ENCODE assay signal across 15 cellular contexts in genomic region chr3:10145685-10146084, GRCh38. TPM values are rescaled to one million over a fixed set of nuclear protein-coding genes. Genes with fewer than 3 reads are reported as not detected.
DNase-seq lines count a peak whose midpoint lies in the region; ATAC-seq and TF ChIP-seq lines count a peak whose summit lies in the region.
"Had no signal": no experiment of that assay in that cellular context is flagged by ENCODE, and none has a peak within 500 bp of the region (broad histone marks: within the 10 kb centered on the region; RNA-seq: fewer than 3 reads in every experiment).

No MANE protein-coding gene starts in this region.

- H3K9ac ChIP-seq in Loucy (ENCODE audit: low read depth, low read length, poor library complexity, severe bottlenecking): no peak overlapping the region
- H3K9ac ChIP-seq in GM23248: no peak overlapping the region

- H2AFZ ChIP-seq in Loucy (ENCODE audit: low read length): no peak overlapping the region
- H2AFZ ChIP-seq in GM23248: no peak overlapping the region

- H3K9me2 ChIP-seq in Loucy (replicated peaks; ENCODE audit: low read depth, low read length) (no peaks in the 10 kb centered on the region), GM23248 (ENCODE audit: insufficient read depth) (no peaks in the 10 kb centered on the region)

- H3F3A ChIP-seq in Loucy (ENCODE audit: low read depth) (no peaks in the 10 kb centered on the region), GM23248 (ENCODE audit: insufficient read depth) (peaks cover 7% of the 10 kb centered on the region; the same call in 1 of the 2 replicates)

- H3K36me3 ChIP-seq in Loucy (ENCODE audit: insufficient read depth, low read length): peaks cover 16% of the 10 kb centered on the region
- H3K36me3 ChIP-seq in GM23248 (ENCODE audit: low read depth): peaks cover 9% of the 10 kb centered on the region

- no peak for DNase-seq in T-helper 2 cell treated with Interferon-gamma antibody and Interleukin-4, amounts not matched to agents 5 μg/mL and 100 μg/mL, for 36 hours (ENCODE audit: low spot score)
- DNase-seq in T-helper 2 cell (no peak), neural crest cell (ENCODE audit: low read depth, low spot score) (no peak), left ventricle myocardium superior (no peak), GM23248 (no peak), NCI-H510A treated with DMSO at 0.1 percent for 48 hours (lab: John Stamatoyannopoulos, UW) (no peak)
- no peak for DNase-seq in activated T-helper 2 cell treated with anti-CD3 and anti-CD28 coated beads, Interferon-gamma antibody, Interleukin-2, Interleukin-4, amounts not matched to agents 10 μg/mL and 5 μg/mL and 100 μg/mL, durations not matched to agents 14 hours and 24 hours and 36 hours (ENCODE audit: low spot score)
- DNase-seq: adrenal gland, esophagus squamous epithelium, HCEC 1CT, hypothalamus, left lung, nucleus accumbens, small intestine had no signal

- no peak overlapping the region for H3K27ac ChIP-seq in GM23248
- H3K27ac ChIP-seq: adrenal gland, esophagus squamous epithelium had no signal

- peaks cover 53% of the 10 kb centered on the region for H3K36me3 Mint-ChIP-seq in T-helper 2 cell treated with Interferon-gamma antibody and Interleukin-4, amounts not matched to agents 5 μg/mL and 100 μg/mL, for 36 hours (ENCODE audit: low read depth)
- H3K36me3 Mint-ChIP-seq in activated T-helper 2 cell treated with anti-CD3 and anti-CD28 coated beads, Interferon-gamma antibody, Interleukin-2, Interleukin-4, amounts not matched to agents 10 μg/mL and 5 μg/mL and 100 μg/mL, durations not matched to agents 14 hours and 24 hours and 36 hours (ENCODE audit: low read depth): peaks cover 54% of the 10 kb centered on the region
- H3K36me3 Mint-ChIP-seq in neural crest cell (ENCODE audit: low read depth): peaks cover 19% of the 10 kb centered on the region

- WGBS in GM23248 (ENCODE audit: low coverage in 1 of 2, low lambda C conversion rate in 2 of 2, missing lambda C conversion rate in 2 of 2), 2 experiments: 65 to 71% methylated on average over 4 of the region's 4 CpGs

- H3K79me2 ChIP-seq in Loucy (ENCODE audit: insufficient read depth, low read length) (peaks cover 68% of the 10 kb centered on the region), GM23248 (ENCODE audit: insufficient read depth) (peaks cover 74% of the 10 kb centered on the region)

- H3K4me1 ChIP-seq in Loucy (ENCODE audit: insufficient read depth, low read length, poor library complexity, severe bottlenecking): peaks cover 38% of the 10 kb centered on the region
- peaks cover 18% of the 10 kb centered on the region for H3K4me1 ChIP-seq in GM23248 (ENCODE audit: insufficient read depth)

- H3K4me2 ChIP-seq in Loucy (ENCODE audit: low read depth, low read length, poor library complexity, severe bottlenecking) (peak overlapping the region; percentile 89), GM23248 (ENCODE audit: unreplicated experiment) (no peak overlapping the region)

- H3K27ac Mint-ChIP-seq in T-helper 2 cell treated with Interferon-gamma antibody and Interleukin-4, amounts not matched to agents 5 μg/mL and 100 μg/mL, for 36 hours: peak overlapping the region; percentile 27
- H3K27ac Mint-ChIP-seq in activated T-helper 2 cell treated with anti-CD3 and anti-CD28 coated beads, Interferon-gamma antibody, Interleukin-2, Interleukin-4, amounts not matched to agents 10 μg/mL and 5 μg/mL and 100 μg/mL, durations not matched to agents 14 hours and 24 hours and 36 hours: no peak overlapping the region
- H3K27ac Mint-ChIP-seq in neural crest cell (ENCODE audit: unreplicated experiment): no peak overlapping the region

- no peak for ATAC-seq in left ventricle myocardium superior
- ATAC-seq: left lung had no signal

- peak overlapping the region; percentile 70 for H3K4me3 Mint-ChIP-seq in T-helper 2 cell treated with Interferon-gamma antibody and Interleukin-4, amounts not matched to agents 5 μg/mL and 100 μg/mL, for 36 hours
- peak overlapping the region; percentile 37 for H3K4me3 Mint-ChIP-seq in activated T-helper 2 cell treated with anti-CD3 and anti-CD28 coated beads, Interferon-gamma antibody, Interleukin-2, Interleukin-4, amounts not matched to agents 10 μg/mL and 5 μg/mL and 100 μg/mL, durations not matched to agents 14 hours and 24 hours and 36 hours (ENCODE audit: low read depth)
- peak overlapping the region; percentile 71 for H3K4me3 Mint-ChIP-seq in neural crest cell

- intact Hi-C loops in activated T-helper 2 cell treated with anti-CD3 and anti-CD28 coated beads, Interferon-gamma antibody, Interleukin-2, Interleukin-4, amounts not matched to agents 10 μg/mL and 5 μg/mL and 100 μg/mL, durations not matched to agents 14 hours and 24 hours and 36 hours (cut with micrococcal nuclease): no loop called here
- intact Hi-C loops in left ventricle myocardium superior (cut with micrococcal nuclease): no loop called here

- in situ Hi-C loops in GM23248 (cut with MboI): no loop called here

- no peaks in the 10 kb centered on the region for H3K27me3 Mint-ChIP-seq in T-helper 2 cell treated with Interferon-gamma antibody and Interleukin-4, amounts not matched to agents 5 μg/mL and 100 μg/mL, for 36 hours (ENCODE audit: low read depth)
- no peaks in the 10 kb centered on the region for H3K27me3 Mint-ChIP-seq in activated T-helper 2 cell treated with anti-CD3 and anti-CD28 coated beads, Interferon-gamma antibody, Interleukin-2, Interleukin-4, amounts not matched to agents 10 μg/mL and 5 μg/mL and 100 μg/mL, durations not matched to agents 14 hours and 24 hours and 36 hours (ENCODE audit: low read depth)
- H3K27me3 Mint-ChIP-seq in neural crest cell (ENCODE audit: low read depth): no peaks in the 10 kb centered on the region

- H3K4me1 Mint-ChIP-seq in T-helper 2 cell treated with Interferon-gamma antibody and Interleukin-4, amounts not matched to agents 5 μg/mL and 100 μg/mL, for 36 hours (ENCODE audit: low read depth): peaks cover 30% of the 10 kb centered on the region
- H3K4me1 Mint-ChIP-seq in activated T-helper 2 cell treated with anti-CD3 and anti-CD28 coated beads, Interferon-gamma antibody, Interleukin-2, Interleukin-4, amounts not matched to agents 10 μg/mL and 5 μg/mL and 100 μg/mL, durations not matched to agents 14 hours and 24 hours and 36 hours (ENCODE audit: low read depth): peaks cover 32% of the 10 kb centered on the region
- H3K4me1 Mint-ChIP-seq in neural crest cell: peaks cover 31% of the 10 kb centered on the region

- H3K27me3 ChIP-seq in Loucy (ENCODE audit: insufficient read depth, low read length, poor library complexity, severe bottlenecking) (no peaks in the 10 kb centered on the region), GM23248 (replicated peaks; ENCODE audit: insufficient read depth) (no peaks in the 10 kb centered on the region)
- H3K27me3 ChIP-seq: adrenal gland, esophagus squamous epithelium, left lung had no signal

- no peaks in the 10 kb centered on the region for H3K9me3 Mint-ChIP-seq in T-helper 2 cell treated with Interferon-gamma antibody and Interleukin-4, amounts not matched to agents 5 μg/mL and 100 μg/mL, for 36 hours
- no peaks in the 10 kb centered on the region for H3K9me3 Mint-ChIP-seq in activated T-helper 2 cell treated with anti-CD3 and anti-CD28 coated beads, Interferon-gamma antibody, Interleukin-2, Interleukin-4, amounts not matched to agents 10 μg/mL and 5 μg/mL and 100 μg/mL, durations not matched to agents 14 hours and 24 hours and 36 hours
- no peaks in the 10 kb centered on the region for H3K9me3 Mint-ChIP-seq in neural crest cell

- H4K20me1 ChIP-seq in Loucy (ENCODE audit: insufficient read depth, low read length, poor library complexity, severe bottlenecking): peaks cover 43% of the 10 kb centered on the region
- no peaks in the 10 kb centered on the region for H4K20me1 ChIP-seq in GM23248 (ENCODE audit: insufficient read depth)

- no peak for TF ChIP-seq CTCF in Loucy (conservative IDR thresholded peaks at IDR 0.05; ENCODE audit: low read length)
- no peak for TF ChIP-seq CTCF in neural crest cell (conservative IDR thresholded peaks at IDR 0.05)

- H3K9me3 ChIP-seq in Loucy (ENCODE audit: insufficient read depth, low read depth, low read length) (no peaks in the 10 kb centered on the region), GM23248 (ENCODE audit: low read depth) (no peaks in the 10 kb centered on the region)
- H3K9me3 ChIP-seq: adrenal gland, esophagus squamous epithelium, left lung had no signal

- H3K4me3 ChIP-seq in Loucy (ENCODE audit: low read length, poor library complexity, severe bottlenecking): peak overlapping the region; percentile 65
- no peak overlapping the region for H3K4me3 ChIP-seq in GM23248
- H3K4me3 ChIP-seq: adrenal gland, left lung had no signal

RNA-seq across cellular contexts. Expression of gene VHL, which starts 4.1 kb away (rescaled TPM):
- 54.0 and 54.9 TPM in 2 replicates for total RNA-seq in activated T-helper 2 cell treated with anti-CD3 and anti-CD28 coated beads, Interferon-gamma antibody, Interleukin-2, Interleukin-4, amounts not matched to agents 10 μg/mL and 5 μg/mL and 100 μg/mL, durations not matched to agents 14 hours and 24 hours and 36 hours
- total RNA-seq in neural crest cell (80.1 and 80.8 TPM in 2 replicates), left ventricle myocardium superior (11.1 TPM)
- 35.2 and 42.7 TPM in 2 replicates for total RNA-seq in GM23248 (2014; rRNA removed; shearing (Covaris generic))
- polyA plus RNA-seq in GM23248 (2016; fragmentation: Nextera tagmentation; extraction: Ambion mirVana): 16.2 and 17.7 TPM in 2 replicates

RNA-seq across cellular contexts. Expression of gene IRAK2, which starts 19.0 kb away (rescaled TPM):
- total RNA-seq in activated T-helper 2 cell treated with anti-CD3 and anti-CD28 coated beads, Interferon-gamma antibody, Interleukin-2, Interleukin-4, amounts not matched to agents 10 μg/mL and 5 μg/mL and 100 μg/mL, durations not matched to agents 14 hours and 24 hours and 36 hours: 2.4 and 2.6 TPM in 2 replicates
- 0.39 and 0.44 TPM in 2 replicates for total RNA-seq in neural crest cell
- total RNA-seq in left ventricle myocardium superior: 1.3 TPM
- total RNA-seq in GM23248 (2014; rRNA removed; shearing (Covaris generic)): 0.89 and 2.1 TPM in 2 replicates
- polyA plus RNA-seq in GM23248 (2016; fragmentation: Nextera tagmentation; extraction: Ambion mirVana): 1.1 TPM in 2 replicates

RNA-seq across cellular contexts. Expression of gene BRK1, which starts 30.2 kb away (rescaled TPM):
- 94.4 and 100 TPM in 2 replicates for total RNA-seq in activated T-helper 2 cell treated with anti-CD3 and anti-CD28 coated beads, Interferon-gamma antibody, Interleukin-2, Interleukin-4, amounts not matched to agents 10 μg/mL and 5 μg/mL and 100 μg/mL, durations not matched to agents 14 hours and 24 hours and 36 hours
- total RNA-seq in neural crest cell: 125 and 138 TPM in 2 replicates
- 96.2 TPM for total RNA-seq in left ventricle myocardium superior
- total RNA-seq in GM23248 (2014; rRNA removed; shearing (Covaris generic)): 116 and 180 TPM in 2 replicates
- 293 and 295 TPM in 2 replicates for polyA plus RNA-seq in GM23248 (2016; fragmentation: Nextera tagmentation; extraction: Ambion mirVana)

RNA-seq across cellular contexts. Expression of gene FANCD2OS, which starts 37.6 kb away (rescaled TPM):
- not detected in 2 replicates for total RNA-seq in activated T-helper 2 cell treated with anti-CD3 and anti-CD28 coated beads, Interferon-gamma antibody, Interleukin-2, Interleukin-4, amounts not matched to agents 10 μg/mL and 5 μg/mL and 100 μg/mL, durations not matched to agents 14 hours and 24 hours and 36 hours
- total RNA-seq in neural crest cell (not detected in 2 replicates), left ventricle myocardium superior (not detected)
- total RNA-seq in GM23248 (2014; rRNA removed; shearing (Covaris generic)): not detected in 2 replicates
- polyA plus RNA-seq in GM23248 (2016; fragmentation: Nextera tagmentation; extraction: Ambion mirVana): not detected in 2 replicates
- total RNA-seq: adrenal gland, esophagus squamous epithelium, left lung had no signal
- polyA plus RNA-seq: adrenal gland, small intestine had no signal
